Comparison of ENCODE assay signal across 10 cellular contexts in the genomic region with DNA sequence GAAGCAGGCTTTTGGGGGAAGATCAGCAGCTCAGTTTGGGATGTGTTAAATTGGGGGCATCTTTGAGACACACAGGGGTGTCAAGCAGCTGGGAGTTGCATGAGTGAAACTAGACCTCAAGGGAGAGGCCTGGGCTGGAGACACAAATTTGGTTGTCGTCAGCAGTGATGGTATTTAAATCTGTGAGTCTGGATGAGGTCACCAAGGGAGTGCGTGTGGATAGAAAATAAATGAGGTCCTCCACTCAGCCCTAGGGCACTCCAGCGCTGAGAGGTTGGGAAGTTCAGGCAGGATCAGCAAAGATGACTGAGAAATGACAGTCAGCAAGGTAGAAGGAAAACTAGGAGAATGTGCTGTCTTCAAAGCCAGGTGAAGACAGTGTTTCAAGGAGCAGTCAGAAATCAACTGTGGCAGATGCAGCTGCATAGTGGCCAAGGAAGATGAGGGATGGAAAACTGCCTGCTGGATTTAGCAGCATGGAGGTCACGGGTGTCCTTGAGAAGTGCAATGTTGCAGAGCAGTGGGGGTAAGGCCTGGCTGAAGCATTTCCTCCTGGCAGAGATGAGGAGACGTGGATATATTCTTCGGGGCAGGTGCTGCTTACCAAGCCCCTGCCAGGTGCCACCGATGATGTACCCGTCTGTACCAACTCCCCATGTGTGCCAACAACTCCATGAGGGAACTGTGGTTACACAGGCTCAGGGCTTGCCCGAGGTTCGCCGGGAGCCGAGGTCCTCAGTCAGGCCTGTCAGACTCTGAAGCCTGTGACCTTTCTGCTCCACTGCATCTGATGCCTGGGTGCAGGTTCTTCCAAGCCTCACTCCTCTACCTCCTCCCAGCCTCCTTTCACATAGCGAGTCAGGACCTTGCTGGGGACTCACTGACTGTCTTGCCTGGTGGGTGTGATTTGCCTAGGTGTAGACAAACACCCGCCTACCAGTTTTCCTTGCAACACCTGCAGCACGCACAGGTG. TPM values are rescaled to one million over a fixed set of nuclear protein-coding genes. Genes with fewer than 3 reads are reported as not detected.
A peak's percentile ranks its signal among the peaks of the same experiment; 100 is the strongest.
DNase-seq lines count a peak whose midpoint lies in the region; ATAC-seq and TF ChIP-seq lines count a peak whose summit lies in the region.
"Had no signal": no experiment of that assay in that cellular context is flagged by ENCODE, and none has a peak within 500 bp of the region (broad histone marks: within the 10 kb centered on the region; RNA-seq: fewer than 3 reads in every experiment).

No MANE protein-coding gene starts in this region.

- TF ChIP-seq EP300 in transverse colon (IDR thresholded peaks at IDR 0.05; ENCODE audit: low read depth) = no peak

- TF ChIP-seq CTCF in heart left ventricle (IDR thresholded peaks at IDR 0.05) (no peak), brain microvascular endothelial cell (IDR thresholded peaks at IDR 0.05; ENCODE audit: low read depth, low read length, missing control alignments) (no peak), lung (IDR thresholded peaks at IDR 0.05; ENCODE audit: control extremely low read depth, extremely low read depth) (no peak), transverse colon (IDR thresholded peaks at IDR 0.05) (no peak)

- ATAC-seq in heart left ventricle = peak in 3 of 4 donors; percentile 12 to 38 (median 33)
- ATAC-seq in lung (ENCODE audit: insufficient read depth, low FRiP score) = no peak
- ATAC-seq in GM19035 (IDR thresholded peaks at IDR 0.05; ENCODE audit: unreplicated experiment) = no peak

- H3K27me3 ChIP-seq in heart left ventricle (no peaks in the 10 kb centered on the region), brain microvascular endothelial cell (replicated peaks) (no peaks in the 10 kb centered on the region), lung (ENCODE audit: control insufficient read depth, insufficient read depth) (no peaks in the 10 kb centered on the region), transverse colon (no peaks in the 10 kb centered on the region)

- in situ Hi-C loops in brain microvascular endothelial cell (cut with HindIII; ENCODE audit: low pct_ligation_motif_present, low sequenced_read_pairs) (no loop called here), transverse colon (cut with MboI; ENCODE audit: low pct_ligation_motif_present in 1 of 4, low pct_unique_long_range_greater_than_20kb in 1 of 4, low sequenced_read_pairs in 3 of 4) (no loop called here)

- H3K4me3 ChIP-seq in heart left ventricle (no peak overlapping the region), brain microvascular endothelial cell (ENCODE audit: low read depth, low read length) (no peak overlapping the region), lung (no peak overlapping the region), transverse colon (no peak overlapping the region)

- H3K9me3 ChIP-seq in heart left ventricle = no peaks in the 10 kb centered on the region
- H3K9me3 ChIP-seq in lung (ENCODE audit: control insufficient read depth in 2 of 2, insufficient read depth in 1 of 2, low read length in 1 of 2) = peaks cover 0 to 2% of the 10 kb centered on the region in 2 donors
- H3K9me3 ChIP-seq in transverse colon = no peaks in the 10 kb centered on the region

- no peak for TF ChIP-seq POLR2A in heart left ventricle (IDR thresholded peaks at IDR 0.05)
- TF ChIP-seq POLR2A in transverse colon (IDR thresholded peaks at IDR 0.05) = no peak

- H3K27ac ChIP-seq in heart left ventricle = peak overlapping the region; percentile 16 to 100 (median 86)
- peak overlapping the region; percentile 55 for H3K27ac ChIP-seq in brain microvascular endothelial cell
- H3K27ac ChIP-seq in lung (ENCODE audit: low read depth in 1 of 2, low read length in 1 of 2) = peak overlapping the region; percentile 10 to 83
- H3K27ac ChIP-seq in transverse colon = peak overlapping the region; percentile 8 to 59 (median 44)
- H3K27ac ChIP-seq: C4-2B had no signal

- H3K36me3 ChIP-seq in heart left ventricle = peaks cover 0 to 54% (median 31%) of the 10 kb centered on the region in 9 donors
- peaks cover 58% of the 10 kb centered on the region for H3K36me3 ChIP-seq in brain microvascular endothelial cell (replicated peaks)
- peaks cover 3 to 21% of the 10 kb centered on the region in 2 donors for H3K36me3 ChIP-seq in lung (ENCODE audit: control insufficient read depth in 2 of 2, insufficient read depth in 2 of 2, low read length in 2 of 2)
- H3K36me3 ChIP-seq in transverse colon = peaks cover 0 to 12% (median 2%) of the 10 kb centered on the region in 4 donors

- intact Hi-C loops in heart left ventricle (cut with DNase I) (no loop called here), cardiac septum (cut with DNase I) (no loop called here), transverse colon (cut with DNase I; ENCODE audit: low total_unique reads) (no loop called here)

- DNase-seq in heart left ventricle (no peak), cardiac septum (ENCODE audit: low spot score) (no peak), brain microvascular endothelial cell (peak; percentile 37), lung (ENCODE audit: low spot score) (no peak), transverse colon (no peak), NOMO-1 (lab: John Stamatoyannopoulos, UW; ENCODE audit: unreplicated experiment in 2 of 2) (no peak), OCI-M1 (lab: John Stamatoyannopoulos, UW) (no peak)
- DNase-seq: KG1 had no signal

- H3K4me1 ChIP-seq in heart left ventricle = peaks cover 14 to 100% (median 71%) of the 10 kb centered on the region in 12 donors
- H3K4me1 ChIP-seq in lung (ENCODE audit: control insufficient read depth in 2 of 2, insufficient read depth in 2 of 2, low read length in 2 of 2) = peaks cover 11 to 16% of the 10 kb centered on the region in 2 donors
- peaks cover 3 to 31% (median 15%) of the 10 kb centered on the region in 4 donors for H3K4me1 ChIP-seq in transverse colon

- WGBS in heart left ventricle, 4 donors = 57 to 67% (median 62%) methylated on average over 14 to 15 of the region's 15 CpGs
- WGBS in lung, 2 donors = 85 to 92% methylated on average over 15 of the region's 15 CpGs
- 63 to 78% methylated on average over 2 to 15 of the region's 15 CpGs for WGBS in transverse colon (ENCODE audit: low coverage in 1 of 2), 2 donors

RNA-seq across cellular contexts. Expression of gene MAP7D1, which starts 11.3 kb away (rescaled TPM):
- total RNA-seq in heart left ventricle = 100 to 1,000 TPM; 249 to 706 (median 328) TPM
- 100 to 1,000 TPM; 236 to 331 TPM for polyA plus RNA-seq in heart left ventricle
- total RNA-seq in cardiac septum = 262 TPM
- total RNA-seq in lung = 100 to 1,000 TPM in 1 of 2 donors, 10 to 100 TPM in 1; 47.3 to 140 TPM
- polyA plus RNA-seq in lung = 100 to 1,000 TPM in 1 of 2 donors, 10 to 100 TPM in 1; 53.9 to 103 TPM
- 100 to 1,000 TPM in 1 of 4 donors, 10 to 100 TPM in 3; 74.3 to 187 (median 86.0) TPM for total RNA-seq in transverse colon

RNA-seq across cellular contexts. Expression of gene TRAPPC3, which starts 17.9 kb away (rescaled TPM):
- 10 to 100 TPM; 45.3 to 77.2 (median 52.9) TPM for total RNA-seq in heart left ventricle
- polyA plus RNA-seq in heart left ventricle = 10 to 100 TPM; 40.8 to 89.6 TPM
- total RNA-seq in cardiac septum = 47.9 TPM
- 10 to 100 TPM; 37.3 to 61.8 TPM for total RNA-seq in lung
- 10 to 100 TPM; 60.8 to 83.9 TPM for polyA plus RNA-seq in lung
- 100 to 1,000 TPM in 3 of 4 donors, 10 to 100 TPM in 1; 54.6 to 165 (median 105) TPM for total RNA-seq in transverse colon

RNA-seq across cellular contexts. Expression of gene COL8A2, which starts 42.2 kb away (rescaled TPM):
- total RNA-seq in heart left ventricle = 1 to 10 TPM in 5 of 9 donors, under 1 TPM in 4; 0.33 to 2.6 (median 1.1) TPM
- polyA plus RNA-seq in heart left ventricle = under 1 TPM; 0.34 to 0.53 TPM
- 1.7 TPM for total RNA-seq in cardiac septum
- total RNA-seq in lung = 1 to 10 TPM; 2.0 to 6.0 TPM
- polyA plus RNA-seq in lung = 1 to 10 TPM; 2.8 to 3.8 TPM
- 1 to 10 TPM; 1.2 to 5.4 (median 1.7) TPM for total RNA-seq in transverse colon

RNA-seq across cellular contexts. Expression of gene THRAP3, which starts 57.0 kb away (rescaled TPM):
- 100 to 1,000 TPM in 4 of 9 donors, 10 to 100 TPM in 5; 68.6 to 106 (median 92.8) TPM for total RNA-seq in heart left ventricle
- 10 to 100 TPM; 27.9 to 36.5 TPM for polyA plus RNA-seq in heart left ventricle
- total RNA-seq in cardiac septum = 86.5 TPM
- 10 to 100 TPM; 92.8 to 92.9 TPM for total RNA-seq in lung
- 10 to 100 TPM; 25.1 to 41.7 TPM for polyA plus RNA-seq in lung
- total RNA-seq in transverse colon = 10 to 100 TPM; 25.8 to 73.7 (median 59.9) TPM

Comparison
In these comparisons a context has a peak if more than half of its experiments do, and no peak if none do; other contexts are left out.
1. ATAC-seq: peak in heart left ventricle (3 of 4); none in lung (single experiment) and GM19035 (single experiment).
2. Peak in every context shown above with its lines, with median percentiles within 50 percentile points of each other: H3K27ac ChIP-seq.